Comparison of ENCODE assay signal across 8 cellular contexts in the genomic region with DNA sequence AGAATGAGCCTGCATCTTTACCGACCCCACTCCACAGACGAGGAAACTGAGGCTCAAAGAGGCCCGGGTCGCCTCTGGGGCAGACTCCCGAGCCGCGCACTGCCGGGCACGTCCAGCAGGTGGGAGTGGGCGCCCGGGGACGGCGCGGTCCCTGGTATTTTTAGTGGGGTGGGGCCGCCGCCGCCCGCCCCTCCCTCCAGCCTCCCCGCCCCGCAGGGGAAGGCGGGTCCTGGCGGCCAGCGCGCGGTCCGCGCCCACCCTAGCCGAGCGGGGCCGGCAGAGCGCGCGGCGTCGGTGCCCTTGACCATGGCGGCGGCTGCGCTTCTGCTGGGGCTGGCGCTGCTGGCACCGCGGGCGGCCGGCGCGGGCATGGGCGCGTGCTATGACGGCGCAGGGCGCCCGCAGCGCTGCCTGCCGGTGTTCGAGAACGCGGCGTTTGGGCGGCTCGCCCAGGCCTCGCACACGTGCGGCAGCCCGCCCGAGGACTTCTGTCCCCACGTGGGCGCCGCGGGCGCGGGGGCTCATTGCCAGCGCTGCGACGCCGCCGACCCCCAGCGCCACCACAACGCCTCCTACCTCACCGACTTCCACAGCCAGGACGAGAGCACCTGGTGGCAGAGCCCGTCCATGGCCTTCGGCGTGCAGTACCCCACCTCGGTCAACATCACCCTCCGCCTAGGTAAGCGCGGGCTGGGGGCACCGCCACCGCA. TPM values are rescaled to one million over a fixed set of nuclear protein-coding genes. Genes with fewer than 3 reads are reported as not detected.
DNase-seq lines count a peak whose midpoint lies in the region; TF ChIP-seq lines count a peak whose summit lies in the region.

Gene LAMC3 (plus strand): TSS at position 266 of the 710 bp plus-strand sequence. CDS start 41 bp downstream, at position 307.

- peak within 1 kb of the TSS; percentile 48 for H3K4me2 ChIP-seq in osteoblast (ENCODE audit: insufficient read depth, low read length)
- H3K4me2 ChIP-seq in OCI-LY7 (ENCODE audit: low read length): no peak within 1 kb of the TSS

- BruUV-seq in Calu3 (replicated peaks; lab: Mats Ljungman, UMichigan): no TSS peak
- no TSS peak for BruUV-seq in OCI-LY7 (replicated peaks; lab: Mats Ljungman, UMichigan)

- H4K20me1 ChIP-seq in osteoblast (ENCODE audit: insufficient read depth, low read length): no peaks in the 10 kb centered on the region
- H4K20me1 ChIP-seq in OCI-LY7 (ENCODE audit: insufficient read depth, low read length): no peaks in the 10 kb centered on the region

- no peaks in the 10 kb centered on the region for H3K36me3 Mint-ChIP-seq in Calu3 (ENCODE audit: insufficient read depth, unreplicated experiment)

- no peaks in the 10 kb centered on the region for H3K9me3 Mint-ChIP-seq in Calu3 (ENCODE audit: low read depth, unreplicated experiment)

- POLR2A ChIA-PET in OCI-LY7 (lab: Charles Lee): no interaction called here

- no peak within 1 kb of the TSS for H3K27ac Mint-ChIP-seq in Calu3 (ENCODE audit: unreplicated experiment)

- intact Hi-C loops in Calu3 (cut with micrococcal nuclease; ENCODE audit: unreplicated experiment) (no loop called here), esophagus squamous epithelium (cut with DNase I) (no loop called here), OCI-LY7 (cut with micrococcal nuclease; ENCODE audit: unreplicated experiment) (no loop called here)

- WGBS in esophagus squamous epithelium, 2 donors: no CpG with 5 or more reads among the region's 88 CpGs

- peaks cover 32% of the 10 kb centered on the region for H3K27me3 Mint-ChIP-seq in Calu3 (ENCODE audit: unreplicated experiment)

- H3K9me2 ChIP-seq in OCI-LY7 (ENCODE audit: insufficient read depth, low read length): no peaks in the 10 kb centered on the region

- H3K4me1 ChIP-seq in esophagus squamous epithelium (peaks cover 0 to 12% (median 10%) of the 10 kb centered on the region in 3 donors), osteoblast (ENCODE audit: insufficient read depth, low read length) (no peaks in the 10 kb centered on the region), OCI-LY7 (ENCODE audit: insufficient read depth, low read length, poor library complexity, severe bottlenecking) (no peaks in the 10 kb centered on the region)

- H3K4me1 Mint-ChIP-seq in Calu3 (ENCODE audit: low read depth, unreplicated experiment): no peaks in the 10 kb centered on the region

- TF ChIP-seq POLR2A in esophagus squamous epithelium (IDR thresholded peaks at IDR 0.05): no peak

- H3K79me2 ChIP-seq in osteoblast (ENCODE audit: insufficient read depth, low read length): no peaks in the 10 kb centered on the region
- H3K79me2 ChIP-seq in OCI-LY7 (ENCODE audit: insufficient read depth, low read depth, low read length): no peaks in the 10 kb centered on the region

- H3K36me3 ChIP-seq in esophagus squamous epithelium (no peaks in the 10 kb centered on the region), osteoblast (ENCODE audit: insufficient read depth, low read length) (no peaks in the 10 kb centered on the region), OCI-LY7 (ENCODE audit: insufficient read depth, low read length) (no peaks in the 10 kb centered on the region)

- H3K4me3 ChIP-seq in esophagus squamous epithelium: peak within 1 kb of the TSS; percentile 1 to 58 (median 29)
- H3K4me3 ChIP-seq in osteoblast (ENCODE audit: insufficient read depth, low read length): peak within 1 kb of the TSS; percentile 42
- no peak within 1 kb of the TSS for H3K4me3 ChIP-seq in OCI-LY7 (ENCODE audit: low read depth, low read length, poor library complexity, severe bottlenecking)

- peak; percentile 15 for TF ChIP-seq CTCF in Calu3 (IDR thresholded peaks at IDR 0.05; ENCODE audit: unreplicated experiment)
- peak in 3 of 6 experiments; percentile 14 to 36 (median 35) for TF ChIP-seq CTCF in esophagus squamous epithelium (IDR thresholded peaks at IDR 0.05)
- peak; percentile 11 for TF ChIP-seq CTCF in osteoblast (IDR thresholded peaks at IDR 0.05; ENCODE audit: extremely low read depth, low read depth, low read length)
- TF ChIP-seq CTCF in OCI-LY7 (conservative IDR thresholded peaks at IDR 0.05; ENCODE audit: low read length): no peak

- H3K27me3 ChIP-seq in esophagus squamous epithelium (peaks cover 0 to 71% (median 0%) of the 10 kb centered on the region in 4 donors), osteoblast (ENCODE audit: insufficient read depth, low read length) (peaks cover 46% of the 10 kb centered on the region)

- H3K4me3 Mint-ChIP-seq in Calu3 (ENCODE audit: low read depth, unreplicated experiment): no peak within 1 kb of the TSS

- CTCF ChIA-PET in Calu3 (lab: Charles Lee) (interaction anchor here (0.6 kb wide), 1 partner anchor 11 kb away, joined by 3 read pairs; no protein-coding TSS in a partner anchor), OCI-LY7 (lab: Charles Lee; ENCODE audit: unreplicated experiment) (no interaction called here)

- peak within 1 kb of the TSS; percentile 51 for H2AFZ ChIP-seq in osteoblast (ENCODE audit: low read length)
- no peak within 1 kb of the TSS for H2AFZ ChIP-seq in OCI-LY7 (ENCODE audit: low read length)

- no peaks in the 10 kb centered on the region for H3K9me3 ChIP-seq in esophagus squamous epithelium
- no peaks in the 10 kb centered on the region for H3K9me3 ChIP-seq in osteoblast (ENCODE audit: low read depth, low read length)
- no peaks in the 10 kb centered on the region for H3K9me3 ChIP-seq in OCI-LY7 (ENCODE audit: low read length)

- H3K27ac ChIP-seq in esophagus squamous epithelium: no peak within 1 kb of the TSS
- H3K27ac ChIP-seq in osteoblast (ENCODE audit: low read depth, low read length): no peak within 1 kb of the TSS
- H3K27ac ChIP-seq in OCI-LY7 (ENCODE audit: low read depth, low read length, poor library complexity, severe bottlenecking): no peak within 1 kb of the TSS

- DNase-seq in Calu3 (peak; percentile 13), NCI-H2227 treated with DMSO at 0.1 percent for 48 hours (lab: John Stamatoyannopoulos, UW) (peak; percentile 21), esophagus squamous epithelium (lab: John Stamatoyannopoulos, UW) (no peak), osteoblast (ENCODE audit: insufficient read length, low spot score, missing footprints) (peak; percentile 91), hepatic stellate cell (ENCODE audit: low spot score) (no peak), OCI-LY7 (ENCODE audit: low spot score) (no peak), NCI-H774 (lab: John Stamatoyannopoulos, UW) (no peak), hippocampal formation (lab: John Stamatoyannopoulos, UW) (no peak)

RNA-seq across cellular contexts. Expression of gene LAMC3, which starts in this region (rescaled TPM):
- not detected in 2 replicates for total RNA-seq in Calu3 (2022)
- total RNA-seq in esophagus squamous epithelium: 1 to 10 TPM in 3 of 4 donors, under 1 TPM in 1; 0.53 to 4.6 (median 2.7) TPM
- under 0.01 TPM in 1 of 2 replicates, not detected in the other for total RNA-seq in osteoblast
- total RNA-seq in OCI-LY7 (2014; rRNA removed; shearing (Covaris generic)): 0.19 TPM in 1 of 2 replicates, not detected in the other
- total RNA-seq in OCI-LY7 (2022): 2.0 and 2.2 TPM in 2 replicates

Comparison
In these comparisons a context has a peak if more than half of its experiments do, and no peak if none do; other contexts are left out.
1. Peak in DNase-seq in Calu3; RNA of the gene not detected or under 1 TPM.
2. Peak in DNase-seq, H3K4me3 ChIP-seq and H3K4me2 ChIP-seq in osteoblast; RNA of the gene not detected or under 1 TPM.